8 cellular contexts compared by ENCODE assay signal in genomic region chr6:109008061-109008460, GRCh38.
DNase-seq lines count a peak whose midpoint lies in the region; ATAC-seq, FAIRE-seq and TF ChIP-seq lines count a peak whose summit lies in the region.

No MANE protein-coding gene starts in this region.

- H3K4me3 Mint-ChIP-seq in CD4-positive, alpha-beta memory T cell, result peak overlapping the region; percentile 91 to 100 (median 96)
- H3K4me3 Mint-ChIP-seq in natural killer cell, result peak overlapping the region; percentile 97

- POLR2A ChIA-PET in CD4-positive, alpha-beta memory T cell (lab: Charles Lee; ENCODE audit: partially characterized antibody), result interaction anchor here (1.0 to 6.4 kb wide), 11 partner anchors 11 to 449 kb away, joined by 4 to 59 read pairs (median 23); partner anchors contain the start of genes CD164, CEP57L1, FOXO3 and SESN1

- no peaks in the 10 kb centered on the region for H3K9me3 ChIP-seq in CD4-positive, alpha-beta memory T cell (ENCODE audit: control insufficient read depth in 1 of 2, low read length in 2 of 2)

- CTCF ChIA-PET in CD4-positive, alpha-beta memory T cell (lab: Charles Lee; ENCODE audit: partially characterized antibody), result interaction anchor here (0.7 to 6.0 kb wide), 3 partner anchors 65 to 466 kb away, joined by 3 to 61 read pairs (median 3); no protein-coding TSS in a partner anchor

- peaks cover 0 to 12% of the 10 kb centered on the region in 2 donors for H3K36me3 Mint-ChIP-seq in CD4-positive, alpha-beta memory T cell
- H3K36me3 Mint-ChIP-seq in natural killer cell, result no peaks in the 10 kb centered on the region

- intact Hi-C loops in CD4-positive, alpha-beta memory T cell (cut with micrococcal nuclease), result loop anchor here (2.0 to 10.0 kb wide), 7 partner anchors 65 to 1809 kb away; partner anchors contain the start of genes CD164, CDK19, SEC63 and ZBTB24
- intact Hi-C loops in natural killer cell (cut with micrococcal nuclease), result loop anchor here (2.0 to 5.0 kb wide), 7 partner anchors 41 to 451 kb away; partner anchors contain the start of gene CD164

- H3K4me1 Mint-ChIP-seq in CD4-positive, alpha-beta memory T cell, result peaks cover 41 to 82% (median 59%) of the 10 kb centered on the region in 4 donors
- H3K4me1 Mint-ChIP-seq in natural killer cell, result peaks cover 49 to 63% of the 10 kb centered on the region in 2 donors

- H3K27me3 ChIP-seq in CD4-positive, alpha-beta memory T cell (ENCODE audit: insufficient read depth, low read length), result no peaks in the 10 kb centered on the region
- no peaks in the 10 kb centered on the region for H3K27me3 ChIP-seq in bronchial epithelial cell (ENCODE audit: control insufficient read depth, insufficient read depth, low read length)

- peak overlapping the region; percentile 96 for H3K27ac ChIP-seq in CD4-positive, alpha-beta memory T cell (ENCODE audit: low read depth, low read length)

- H3K27me3 Mint-ChIP-seq in CD4-positive, alpha-beta memory T cell, result no peaks in the 10 kb centered on the region
- H3K27me3 Mint-ChIP-seq in natural killer cell (ENCODE audit: low read depth in 2 of 2), result no peaks in the 10 kb centered on the region

- TF ChIP-seq CTCF in bronchial epithelial cell (IDR thresholded peaks at IDR 0.05; ENCODE audit: insufficient read depth, low read length, severe bottlenecking) (no peak), natural killer cell (IDR thresholded peaks at IDR 0.05) (no peak)

- H3K36me3 ChIP-seq in CD4-positive, alpha-beta memory T cell (ENCODE audit: insufficient read depth, low read length), result no peaks in the 10 kb centered on the region
- H3K36me3 ChIP-seq in bronchial epithelial cell (ENCODE audit: control insufficient read depth, insufficient read depth, low read length), result no peaks in the 10 kb centered on the region

- H3K9me3 Mint-ChIP-seq in CD4-positive, alpha-beta memory T cell, result no peaks in the 10 kb centered on the region
- H3K9me3 Mint-ChIP-seq in natural killer cell, result no peaks in the 10 kb centered on the region

- ATAC-seq in HG02885 (IDR thresholded peaks at IDR 0.05; ENCODE audit: poor library complexity, unreplicated experiment), result peak; percentile 41
- ATAC-seq in natural killer cell, result no peak
- no peak for ATAC-seq in HG03457 (IDR thresholded peaks at IDR 0.05; ENCODE audit: unreplicated experiment)

- H3K27ac Mint-ChIP-seq in CD4-positive, alpha-beta memory T cell, result peak overlapping the region; percentile 93 to 100 (median 95)
- peak overlapping the region; percentile 90 to 95 for H3K27ac Mint-ChIP-seq in natural killer cell

- FAIRE-seq in bronchial epithelial cell (lab: Jason Lieb, UNC), result no peak

- DNase-seq in CD4-positive, alpha-beta memory T cell, result no peak
- DNase-seq in bronchial epithelial cell (ENCODE audit: low read depth) (no peak), natural killer cell (no peak), NCI-H524 (lab: John Stamatoyannopoulos, UW) (no peak), GF-D8 (lab: John Stamatoyannopoulos, UW) (no peak), NCI-H2081 treated with DMSO at 0.1 percent for 48 hours (lab: John Stamatoyannopoulos, UW) (no peak)

- peak overlapping the region in 1 of 2 donors; percentile 86 for H3K4me3 ChIP-seq in CD4-positive, alpha-beta memory T cell (ENCODE audit: low read length in 2 of 2)
- peak overlapping the region; percentile 100 for H3K4me3 ChIP-seq in bronchial epithelial cell (ENCODE audit: low read depth, low read length)

- H3K4me1 ChIP-seq in CD4-positive, alpha-beta memory T cell (ENCODE audit: insufficient read depth, low read length), result peaks cover 60% of the 10 kb centered on the region
